In the genomic region with DNA sequence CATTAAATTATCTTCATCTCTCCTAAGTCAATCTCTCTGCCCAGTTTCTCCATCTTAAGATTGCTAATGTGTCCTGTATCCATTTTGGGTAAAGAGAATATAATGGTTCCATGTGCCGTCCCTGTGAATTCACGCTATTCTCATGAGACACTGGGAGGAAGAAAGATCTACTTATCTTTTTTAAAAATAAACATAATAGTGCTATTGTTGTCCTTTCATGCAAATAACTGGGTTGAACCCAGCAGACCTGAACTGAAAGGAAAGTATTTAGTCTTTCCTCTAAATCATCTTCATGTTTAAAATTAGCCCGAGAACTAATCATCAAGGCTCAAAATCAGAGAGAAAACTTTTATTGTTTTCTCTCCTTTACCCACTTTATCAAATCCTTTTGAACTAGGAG, we compare ENCODE assay signal across 1 cellular context.
TF ChIP-seq lines count a peak whose summit lies in the region.

No MANE protein-coding gene starts in this region.

TF ChIP-seq in SK-N-SH, 30 proteins besides CTCF, POLR2A, EP300 and RAD21 (continued from another document):
- TF ChIP-seq, protein P1, sequence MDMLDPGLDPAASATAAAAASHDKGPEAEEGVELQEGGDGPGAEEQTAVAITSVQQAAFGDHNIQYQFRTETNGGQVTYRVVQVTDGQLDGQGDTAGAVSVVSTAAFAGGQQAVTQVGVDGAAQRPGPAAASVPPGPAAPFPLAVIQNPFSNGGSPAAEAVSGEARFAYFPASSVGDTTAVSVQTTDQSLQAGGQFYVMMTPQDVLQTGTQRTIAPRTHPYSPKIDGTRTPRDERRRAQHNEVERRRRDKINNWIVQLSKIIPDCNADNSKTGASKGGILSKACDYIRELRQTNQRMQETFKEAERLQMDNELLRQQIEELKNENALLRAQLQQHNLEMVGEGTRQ (IDR thresholded peaks at IDR 0.05; ENCODE audit: borderline replicate concordance, low read depth, low read length): no peak
- TF ChIP-seq EZH2phosphoT487 (IDR thresholded peaks at IDR 0.05; ENCODE audit: borderline replicate concordance, low read depth) (no peak), CHD2 (IDR thresholded peaks at IDR 0.05; ENCODE audit: low read length, partially characterized antibody) (no peak), RXRA (IDR thresholded peaks at IDR 0.05; ENCODE audit: borderline replicate concordance, low read depth) (no peak), POLR2AphosphoS5 (IDR thresholded peaks at IDR 0.05; ENCODE audit: low read depth, low read length) (no peak), MEF2A (IDR thresholded peaks at IDR 0.05; ENCODE audit: borderline replicate concordance, low read depth) (no peak)
